ENCODE assay signal across 8 cellular contexts in the genomic region with DNA sequence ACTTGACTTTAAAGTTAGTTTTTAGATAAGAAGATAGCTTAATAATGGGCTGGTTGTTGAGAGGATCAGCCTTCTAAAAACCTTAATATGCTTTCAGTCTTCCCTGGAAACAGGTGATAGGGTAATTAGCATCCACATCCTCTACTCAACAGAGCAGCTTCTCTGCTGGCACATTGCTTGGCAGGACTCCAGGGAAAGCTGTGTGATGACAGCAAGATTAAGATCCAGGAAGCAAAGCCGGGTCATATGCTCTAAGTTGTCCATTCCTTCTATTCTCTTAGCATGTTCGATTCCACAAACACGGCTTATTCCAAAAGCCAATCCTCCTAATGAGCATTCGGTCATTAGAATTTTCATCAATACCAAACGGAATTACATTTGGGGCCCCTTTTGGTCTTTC.
DNase-seq lines count a peak whose midpoint lies in the region; ATAC-seq, FAIRE-seq and TF ChIP-seq lines count a peak whose summit lies in the region.

No MANE protein-coding gene starts in this region.

- no peak overlapping the region for H3K4me2 ChIP-seq in HepG2 (ENCODE audit: low read depth, low read length)

- H3K9me3 Mint-ChIP-seq in effector memory CD8-positive, alpha-beta T cell, result no peaks in the 10 kb centered on the region
- H3K9me3 Mint-ChIP-seq in activated CD8-positive, alpha-beta T cell treated with anti-CD3 and anti-CD28 coated beads for 36 hours, result no peaks in the 10 kb centered on the region

- H3K9ac ChIP-seq in HepG2 (ENCODE audit: insufficient read depth, low read depth, low read length), result no peak overlapping the region

- WGBS in HepG2 (ENCODE audit: low lambda C conversion rate), result 96% methylated on average over 5 of the region's 5 CpGs
- WGBS in right lobe of liver (ENCODE audit: insufficient coverage, low coverage, low lambda C conversion rate, missing lambda C conversion rate), result 61% methylated on average over 5 of the region's 5 CpGs

- in situ Hi-C loops in HepG2 (cut with HindIII; ENCODE audit: extremely low pct_ligation_motif_present, low pct_unique_long_range_greater_than_20kb), result no loop called here

- peaks cover 7 to 50% of the 10 kb centered on the region in 2 experiments for H3K36me3 ChIP-seq in HepG2 (replicated peaks in 1 of 2; ENCODE audit: control insufficient read depth in 1 of 2, insufficient read depth in 2 of 2, low read length in 2 of 2)
- H3K36me3 ChIP-seq in right lobe of liver, result no peaks in the 10 kb centered on the region

- no peaks in the 10 kb centered on the region for H4K20me1 ChIP-seq in HepG2 (ENCODE audit: insufficient read depth, low read length)

- no peak for ATAC-seq in HepG2
- ATAC-seq in right lobe of liver, result no peak
- ATAC-seq in effector memory CD8-positive, alpha-beta T cell (replicated peaks), result no peak
- ATAC-seq in activated CD8-positive, alpha-beta T cell treated with anti-CD3 and anti-CD28 coated beads for 36 hours, result no peak

- no peak overlapping the region for H3K27ac Mint-ChIP-seq in effector memory CD8-positive, alpha-beta T cell
- H3K27ac Mint-ChIP-seq in activated CD8-positive, alpha-beta T cell treated with anti-CD3 and anti-CD28 coated beads for 36 hours, result no peak overlapping the region

- no peak for TF ChIP-seq RAD21 in HepG2 (CRISPR knock-in tag; IDR thresholded peaks at IDR 0.05)

- H3K27me3 ChIP-seq in HepG2 (ENCODE audit: control insufficient read depth in 1 of 2, insufficient read depth in 2 of 2, low read length in 2 of 2) (no peaks in the 10 kb centered on the region), right lobe of liver (no peaks in the 10 kb centered on the region)

- no peak overlapping the region for H3K4me3 Mint-ChIP-seq in effector memory CD8-positive, alpha-beta T cell
- no peak overlapping the region for H3K4me3 Mint-ChIP-seq in activated CD8-positive, alpha-beta T cell treated with anti-CD3 and anti-CD28 coated beads for 36 hours

- TF ChIP-seq POLR2A in HepG2 (IDR thresholded peaks at IDR 0.05; ENCODE audit: insufficient read depth in 1 of 2, low read depth in 2 of 2, low read length in 2 of 2) (no peak), right lobe of liver (IDR thresholded peaks at IDR 0.05) (no peak)

- intact Hi-C loops in HepG2 (cut with micrococcal nuclease; ENCODE audit: unreplicated experiment) (no loop called here), right lobe of liver (cut with DNase I) (no loop called here)
- intact Hi-C loops in activated CD8-positive, alpha-beta T cell treated with anti-CD3 and anti-CD28 coated beads for 36 hours (cut with micrococcal nuclease), result no loop called here

- FAIRE-seq in HepG2 (lab: Jason Lieb, UNC) (no peak), frontal cortex (lab: Jason Lieb, UNC) (no peak)

- H3K4me1 ChIP-seq in HepG2 (ENCODE audit: insufficient read depth, low read length) (no peaks in the 10 kb centered on the region), right lobe of liver (no peaks in the 10 kb centered on the region)

- H2AFZ ChIP-seq in HepG2 (ENCODE audit: low read length), result no peak overlapping the region

- H3K9me3 ChIP-seq in HepG2 (ENCODE audit: low read length) (no peaks in the 10 kb centered on the region), right lobe of liver (no peaks in the 10 kb centered on the region)

- H3K4me3 ChIP-seq in HepG2 (replicated peaks in 1 of 3; ENCODE audit: insufficient read depth in 1 of 3, low read depth in 2 of 3, low read length in 3 of 3), result no peak overlapping the region
- H3K4me3 ChIP-seq in right lobe of liver, result no peak overlapping the region

- peaks cover 35% of the 10 kb centered on the region for H3K79me2 ChIP-seq in HepG2 (ENCODE audit: insufficient read depth, low read length)

- TF ChIP-seq CTCF in HepG2 (CRISPR knock-in tag; IDR thresholded peaks at IDR 0.05) (no peak), right lobe of liver (IDR thresholded peaks at IDR 0.05) (no peak)
- TF ChIP-seq CTCF in activated CD8-positive, alpha-beta T cell treated with anti-CD3 and anti-CD28 coated beads for 36 hours (IDR thresholded peaks at IDR 0.05), result no peak

- BruUV-seq in HepG2 (replicated peaks; lab: Mats Ljungman, UMichigan), result no TSS peak

- CTCF ChIA-PET in HepG2 (lab: Yijun Ruan, JAX; ENCODE audit: low intra/inter-chr PET ratio, low total read pairs), result no interaction called here
- CTCF ChIA-PET in activated CD8-positive, alpha-beta T cell treated with anti-CD3 and anti-CD28 coated beads for 36 hours (lab: Charles Lee), result interaction anchor here (0.8 kb wide), 1 partner anchor 16 kb away, joined by 3 read pairs; no protein-coding TSS in a partner anchor

- H3K27ac ChIP-seq in HepG2 (ENCODE audit: extremely low read length, insufficient read depth, low read length), result no peak overlapping the region
- no peak overlapping the region for H3K27ac ChIP-seq in right lobe of liver

- TF ChIP-seq EP300 in HepG2 (IDR thresholded peaks at IDR 0.05; ENCODE audit: low read depth in 2 of 2, low read length in 2 of 2) (no peak), HepG2 (CRISPR knock-in tag; IDR thresholded peaks at IDR 0.05; ENCODE audit: borderline replicate concordance) (no peak)

- no peaks in the 10 kb centered on the region for H3K4me1 Mint-ChIP-seq in effector memory CD8-positive, alpha-beta T cell (ENCODE audit: low read depth in 2 of 2)
- H3K4me1 Mint-ChIP-seq in activated CD8-positive, alpha-beta T cell treated with anti-CD3 and anti-CD28 coated beads for 36 hours (ENCODE audit: low read depth), result no peaks in the 10 kb centered on the region

- peaks cover 6 to 15% of the 10 kb centered on the region in 2 donors for H3K27me3 Mint-ChIP-seq in effector memory CD8-positive, alpha-beta T cell
- peaks cover 8% of the 10 kb centered on the region for H3K27me3 Mint-ChIP-seq in activated CD8-positive, alpha-beta T cell treated with anti-CD3 and anti-CD28 coated beads for 36 hours

- H3K36me3 Mint-ChIP-seq in effector memory CD8-positive, alpha-beta T cell (ENCODE audit: insufficient read depth), result no peaks in the 10 kb centered on the region
- H3K36me3 Mint-ChIP-seq in activated CD8-positive, alpha-beta T cell treated with anti-CD3 and anti-CD28 coated beads for 36 hours (ENCODE audit: low read depth), result no peaks in the 10 kb centered on the region

- POLR2A ChIA-PET in HepG2 (lab: Yijun Ruan, JAX), result no interaction called here
- POLR2A ChIA-PET in activated CD8-positive, alpha-beta T cell treated with anti-CD3 and anti-CD28 coated beads for 36 hours (lab: Charles Lee), result no interaction called here

- no peak for DNase-seq in HepG2 (ENCODE audit: low spot score)
- DNase-seq in right lobe of liver, result no peak
- DNase-seq in RKO (ENCODE audit: low spot score), result peak; percentile 45
- DNase-seq in fibroblast of gingiva (ENCODE audit: low read depth), result peak; percentile 35
- DNase-seq in ureter (ENCODE audit: low spot score), result peak; percentile 46
- no peak for DNase-seq in frontal cortex (ENCODE audit: low spot score in 2 of 2)
- DNase-seq in effector memory CD8-positive, alpha-beta T cell, result no peak
- DNase-seq in activated CD8-positive, alpha-beta T cell treated with anti-CD3 and anti-CD28 coated beads for 36 hours, result no peak

TF ChIP-seq in HepG2, 621 proteins besides CTCF, POLR2A, EP300 and RAD21:
- TF ChIP-seq RBM22 (optimal IDR thresholded peaks at IDR 0.05; ENCODE audit: low read length), result peak; percentile 69
- TF ChIP-seq MAFG (CRISPR knock-in tag; IDR thresholded peaks at IDR 0.05), result no peak

Comparison
In these comparisons a context has a peak if more than half of its experiments do, and no peak if none do; other contexts are left out.
1. DNase-seq: peak in RKO (single experiment), fibroblast of gingiva (single experiment) and ureter (single experiment); none in HepG2 (single experiment), right lobe of liver (0 of 3), frontal cortex (0 of 2), effector memory CD8-positive, alpha-beta T cell (0 of 3) and activated CD8-positive, alpha-beta T cell treated with anti-CD3 and anti-CD28 coated beads for 36 hours (single experiment).